Comparison of ENCODE assay signal across 25 cellular contexts in the genomic region with DNA sequence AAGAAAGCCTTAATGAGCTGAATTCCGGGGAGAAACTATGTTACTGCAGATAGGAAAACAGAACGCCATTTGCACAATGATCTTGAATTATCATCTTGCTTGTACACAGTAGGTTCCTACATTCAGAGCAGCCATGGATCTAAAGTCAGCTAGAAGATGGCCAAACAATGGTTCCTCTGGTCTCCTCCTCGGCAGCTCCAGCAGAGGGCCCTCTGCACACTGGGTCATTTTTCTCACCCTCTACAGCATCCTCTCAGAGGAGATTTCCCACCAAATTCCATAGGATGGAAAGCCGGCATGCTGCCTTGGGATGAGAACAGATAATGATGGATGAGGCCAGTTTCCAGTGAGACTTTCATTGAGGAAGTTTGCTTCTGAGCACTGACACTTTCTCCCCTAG.
DNase-seq lines count a peak whose midpoint lies in the region; ATAC-seq, FAIRE-seq and TF ChIP-seq lines count a peak whose summit lies in the region.
"Had no signal": no experiment of that assay in that cellular context is flagged by ENCODE, and none has a peak within 500 bp of the region (broad histone marks: within the 10 kb centered on the region; RNA-seq: fewer than 3 reads in every experiment).

No MANE protein-coding gene starts in this region.

- H3K9me3 Mint-ChIP-seq in activated CD4-positive, alpha-beta T cell treated with anti-CD3 and anti-CD28 coated beads, Interleukin-2, amount 10 ng/mL, durations not matched to agents 24 days and 14 days: no peaks in the 10 kb centered on the region
- H3K9me3 Mint-ChIP-seq: activated CD4-positive, alpha-beta T cell treated with anti-CD3 and anti-CD28 coated beads, Interleukin-2, amount 10 ng/mL, durations not matched to agents 7 days and 5 days; activated naive CD8-positive, alpha-beta T cell treated with anti-CD3 and anti-CD28 coated beads, Interleukin-2, amount 50 U/mL, for 24 hours had no signal

- intact Hi-C loops in HepG2 (cut with micrococcal nuclease; ENCODE audit: unreplicated experiment): no loop called here
- intact Hi-C loops in right lobe of liver (cut with DNase I): no loop called here
- intact Hi-C loops in activated CD4-positive, alpha-beta T cell treated with anti-CD3 and anti-CD28 coated beads, Interleukin-2, amount 10 ng/mL, durations not matched to agents 24 days and 14 days (cut with micrococcal nuclease): no loop called here

- TF ChIP-seq RAD21 in HepG2 (CRISPR knock-in tag; IDR thresholded peaks at IDR 0.05): no peak

- H2AFZ ChIP-seq in HepG2 (ENCODE audit: low read length): no peak overlapping the region

- H3K27ac ChIP-seq in HepG2 (ENCODE audit: extremely low read length, insufficient read depth, low read length) (no peak overlapping the region), right lobe of liver (no peak overlapping the region), mesendoderm (ENCODE audit: low read depth, low read length) (no peak overlapping the region)
- H3K27ac ChIP-seq: breast epithelium, foreskin keratinocyte, vagina had no signal

- H3K27me3 ChIP-seq in HepG2 (ENCODE audit: control insufficient read depth in 1 of 2, insufficient read depth in 2 of 2, low read length in 2 of 2) (peaks cover 2 to 20% of the 10 kb centered on the region in 2 experiments; a peak in 2 of 5 replicates), right lobe of liver (no peaks in the 10 kb centered on the region), mesendoderm (ENCODE audit: insufficient read depth, low read length, poor library complexity) (no peaks in the 10 kb centered on the region)
- H3K27me3 ChIP-seq: foreskin keratinocyte, right atrium auricular region, vagina had no signal

- H2BK15ac ChIP-seq in mesendoderm (replicated peaks; ENCODE audit: low read depth): no peak overlapping the region

- H2BK5ac ChIP-seq in mesendoderm (ENCODE audit: low read length): no peak overlapping the region

- CTCF ChIA-PET in HepG2 (lab: Yijun Ruan, JAX; ENCODE audit: low intra/inter-chr PET ratio, low total read pairs): no interaction called here

- H3K79me1 ChIP-seq in mesendoderm (ENCODE audit: low read length): no peaks in the 10 kb centered on the region

- H2BK120ac ChIP-seq in mesendoderm (ENCODE audit: low read depth, low read length): no peak overlapping the region

- H3K27me3 Mint-ChIP-seq in activated CD4-positive, alpha-beta T cell treated with anti-CD3 and anti-CD28 coated beads, Interleukin-2, amount 10 ng/mL, durations not matched to agents 24 days and 14 days: peaks cover 21% of the 10 kb centered on the region

- H3K36me3 ChIP-seq in HepG2 (replicated peaks in 1 of 2; ENCODE audit: control insufficient read depth in 1 of 2, insufficient read depth in 2 of 2, low read length in 2 of 2) (no peaks in the 10 kb centered on the region), right lobe of liver (no peaks in the 10 kb centered on the region), mesendoderm (ENCODE audit: control insufficient read depth, insufficient read depth, low read length) (no peaks in the 10 kb centered on the region)
- H3K36me3 ChIP-seq: breast epithelium, right atrium auricular region, vagina had no signal

- H3K36me3 Mint-ChIP-seq in activated CD4-positive, alpha-beta T cell treated with anti-CD3 and anti-CD28 coated beads, Interleukin-2, amount 10 ng/mL, durations not matched to agents 24 days and 14 days (ENCODE audit: low read depth): no peaks in the 10 kb centered on the region

- in situ Hi-C loops in HepG2 (cut with HindIII; ENCODE audit: extremely low pct_ligation_motif_present, low pct_unique_long_range_greater_than_20kb): no loop called here
- in situ Hi-C loops in SK-MEL-5 (cut with HindIII; ENCODE audit: low pct_unique_long_range_greater_than_20kb, low sequenced_read_pairs): no loop called here

- POLR2A ChIA-PET in HepG2 (lab: Yijun Ruan, JAX): no interaction called here

- DNase-seq in HepG2 (ENCODE audit: low spot score): no peak
- no peak for DNase-seq in right lobe of liver
- peak; percentile 58 for DNase-seq in SK-MEL-5 (ENCODE audit: low read depth, low spot score)
- DNase-seq in mesendoderm: peak; percentile 43
- DNase-seq in ecto neural progenitor cell (ENCODE audit: low spot score): no peak
- no peak for DNase-seq in activated CD4-positive, alpha-beta T cell treated with anti-CD3 and anti-CD28 coated beads, Interleukin-2, amount 10 ng/mL, durations not matched to agents 24 days and 14 days
- DNase-seq in GM10266 (ENCODE audit: extremely low spot score): no peak
- DNase-seq: ACHN; activated CD4-positive, alpha-beta T cell treated with anti-CD3 and anti-CD28 coated beads, Interleukin-2, amount 10 ng/mL, durations not matched to agents 7 days and 5 days; activated CD8-positive, alpha-beta memory T cell treated with anti-CD3 and anti-CD28 coated beads, Interleukin-2, amount 50 U/mL, for 4 hours; activated effector memory CD4-positive, alpha-beta T cell treated with Interleukin-2 at 50 U/mL for 16 hours; activated naive CD8-positive, alpha-beta T cell treated with anti-CD3 and anti-CD28 coated beads, Interleukin-2, amount 50 U/mL, for 24 hours; cortex of kidney; foreskin keratinocyte; hypothalamus; NCI-H1417 treated with DMSO at 0.1 percent for 48 hours; NCI-H526 treated with DMSO at 0.1 percent for 48 hours; nucleus accumbens; Right ventricle myocardium superior; T-helper 1 cell had no signal

- no peak overlapping the region for H3K4me3 Mint-ChIP-seq in activated CD4-positive, alpha-beta T cell treated with anti-CD3 and anti-CD28 coated beads, Interleukin-2, amount 10 ng/mL, durations not matched to agents 24 days and 14 days
- H3K4me3 Mint-ChIP-seq: activated CD4-positive, alpha-beta T cell treated with anti-CD3 and anti-CD28 coated beads, Interleukin-2, amount 10 ng/mL, durations not matched to agents 7 days and 5 days; activated naive CD8-positive, alpha-beta T cell treated with anti-CD3 and anti-CD28 coated beads, Interleukin-2, amount 50 U/mL, for 24 hours had no signal

- no peak overlapping the region for H2AK5ac ChIP-seq in mesendoderm (ENCODE audit: low read length)

- no peak for TF ChIP-seq POLR2A in HepG2 (IDR thresholded peaks at IDR 0.05; ENCODE audit: insufficient read depth in 1 of 2, low read depth in 2 of 2, low read length in 2 of 2)
- TF ChIP-seq POLR2A in right lobe of liver (IDR thresholded peaks at IDR 0.05): no peak

- H3K4me1 ChIP-seq in HepG2 (ENCODE audit: insufficient read depth, low read length): peaks cover 10% of the 10 kb centered on the region; the same call in 1 of the 2 replicates
- H3K4me1 ChIP-seq in right lobe of liver: no peaks in the 10 kb centered on the region
- peaks cover 3% of the 10 kb centered on the region for H3K4me1 ChIP-seq in mesendoderm (ENCODE audit: control insufficient read depth, low read depth, low read length)
- H3K4me1 ChIP-seq: breast epithelium, foreskin keratinocyte had no signal

- ATAC-seq in HepG2 (no peak), right lobe of liver (no peak), GM19351 (IDR thresholded peaks at IDR 0.05; ENCODE audit: unreplicated experiment) (no peak)
- ATAC-seq: activated naive CD8-positive, alpha-beta T cell treated with anti-CD3 and anti-CD28 coated beads, Interleukin-2, amount 50 U/mL, for 24 hours; foreskin keratinocyte had no signal

- H3K4me2 ChIP-seq in HepG2 (ENCODE audit: low read depth, low read length): no peak overlapping the region
- H3K4me2 ChIP-seq in mesendoderm (ENCODE audit: low read length): no peak overlapping the region

- no peak for TF ChIP-seq EP300 in HepG2 (IDR thresholded peaks at IDR 0.05; ENCODE audit: low read depth in 2 of 2, low read length in 2 of 2)
- no peak for TF ChIP-seq EP300 in HepG2 (CRISPR knock-in tag; IDR thresholded peaks at IDR 0.05; ENCODE audit: borderline replicate concordance)

- no peak overlapping the region for H4K5ac ChIP-seq in mesendoderm (ENCODE audit: low read length)

- TF ChIP-seq CTCF in HepG2 (CRISPR knock-in tag; IDR thresholded peaks at IDR 0.05) (0 out of 2 replicates have a peak, but pooled peaks have one; percentile 5), right lobe of liver (IDR thresholded peaks at IDR 0.05) (no peak), GM10266 (IDR thresholded peaks at IDR 0.05; ENCODE audit: control insufficient read depth, insufficient read depth, low read depth, missing control alignments) (no peak)

- H4K8ac ChIP-seq in mesendoderm (ENCODE audit: low read depth, low read length): no peak overlapping the region

- no peak overlapping the region for H3K4ac ChIP-seq in mesendoderm (ENCODE audit: low read depth, low read length)

- H3K9me3 ChIP-seq in HepG2 (ENCODE audit: low read length) (no peaks in the 10 kb centered on the region), right lobe of liver (no peaks in the 10 kb centered on the region)
- H3K9me3 ChIP-seq: breast epithelium, right atrium auricular region, vagina had no signal

- H3K56ac ChIP-seq in mesendoderm (ENCODE audit: low read length): no peak overlapping the region

- FAIRE-seq in HepG2 (lab: Jason Lieb, UNC): no peak
- FAIRE-seq: keratinocyte had no signal

- H3K27ac Mint-ChIP-seq in activated CD4-positive, alpha-beta T cell treated with anti-CD3 and anti-CD28 coated beads, Interleukin-2, amount 10 ng/mL, durations not matched to agents 24 days and 14 days: no peak overlapping the region
- H3K27ac Mint-ChIP-seq: activated CD4-positive, alpha-beta T cell treated with anti-CD3 and anti-CD28 coated beads, Interleukin-2, amount 10 ng/mL, durations not matched to agents 7 days and 5 days; activated naive CD8-positive, alpha-beta T cell treated with anti-CD3 and anti-CD28 coated beads, Interleukin-2, amount 50 U/mL, for 24 hours had no signal

- H3K9ac ChIP-seq in HepG2 (ENCODE audit: insufficient read depth, low read depth, low read length): no peak overlapping the region
- H3K9ac ChIP-seq in mesendoderm (ENCODE audit: low read length): no peak overlapping the region

- H3K4me3 ChIP-seq in HepG2 (replicated peaks in 1 of 3; ENCODE audit: insufficient read depth in 1 of 3, low read depth in 2 of 3, low read length in 3 of 3) (no peak overlapping the region), right lobe of liver (no peak overlapping the region), mesendoderm (ENCODE audit: low read length) (no peak overlapping the region)
- H3K4me3 ChIP-seq: breast epithelium, right atrium auricular region, vagina had no signal

- no peak overlapping the region for H3K18ac ChIP-seq in mesendoderm (ENCODE audit: low read length)

- H3K79me2 ChIP-seq in HepG2 (ENCODE audit: insufficient read depth, low read length) (no peaks in the 10 kb centered on the region), mesendoderm (ENCODE audit: control insufficient read depth, insufficient read depth, low read length) (no peaks in the 10 kb centered on the region)

- WGBS in HepG2 (ENCODE audit: low lambda C conversion rate): 39% methylated on average over 4 of the region's 4 CpGs
- 52% methylated on average over 3 of the region's 4 CpGs for WGBS in right lobe of liver (ENCODE audit: insufficient coverage, low coverage, low lambda C conversion rate, missing lambda C conversion rate)
- no CpG with 5 or more reads among the region's 4 CpGs for WGBS in mesendoderm (ENCODE audit: extremely low coverage, insufficient coverage, low lambda C conversion rate)

- H3K23ac ChIP-seq in mesendoderm (ENCODE audit: low read length): no peak overlapping the region

- no peaks in the 10 kb centered on the region for H3K4me1 Mint-ChIP-seq in activated CD4-positive, alpha-beta T cell treated with anti-CD3 and anti-CD28 coated beads, Interleukin-2, amount 10 ng/mL, durations not matched to agents 24 days and 14 days
- H3K4me1 Mint-ChIP-seq: activated CD4-positive, alpha-beta T cell treated with anti-CD3 and anti-CD28 coated beads, Interleukin-2, amount 10 ng/mL, durations not matched to agents 7 days and 5 days; activated naive CD8-positive, alpha-beta T cell treated with anti-CD3 and anti-CD28 coated beads, Interleukin-2, amount 50 U/mL, for 24 hours had no signal

- no TSS peak for BruUV-seq in HepG2 (replicated peaks; lab: Mats Ljungman, UMichigan)

- no peaks in the 10 kb centered on the region for H4K20me1 ChIP-seq in HepG2 (ENCODE audit: insufficient read depth, low read length)

Comparison
In these comparisons a context has a peak if more than half of its experiments do, and no peak if none do; other contexts are left out.
1. DNase-seq: peak in SK-MEL-5 (single experiment) and mesendoderm (single experiment); none in HepG2 (single experiment), right lobe of liver (0 of 3), ecto neural progenitor cell (single experiment), activated CD4-positive, alpha-beta T cell treated with anti-CD3 and anti-CD28 coated beads, Interleukin-2, amount 10 ng/mL, durations not matched to agents 24 days and 14 days (single experiment) and GM10266 (single experiment).